9 cellular contexts compared by ENCODE assay signal in the genomic region with DNA sequence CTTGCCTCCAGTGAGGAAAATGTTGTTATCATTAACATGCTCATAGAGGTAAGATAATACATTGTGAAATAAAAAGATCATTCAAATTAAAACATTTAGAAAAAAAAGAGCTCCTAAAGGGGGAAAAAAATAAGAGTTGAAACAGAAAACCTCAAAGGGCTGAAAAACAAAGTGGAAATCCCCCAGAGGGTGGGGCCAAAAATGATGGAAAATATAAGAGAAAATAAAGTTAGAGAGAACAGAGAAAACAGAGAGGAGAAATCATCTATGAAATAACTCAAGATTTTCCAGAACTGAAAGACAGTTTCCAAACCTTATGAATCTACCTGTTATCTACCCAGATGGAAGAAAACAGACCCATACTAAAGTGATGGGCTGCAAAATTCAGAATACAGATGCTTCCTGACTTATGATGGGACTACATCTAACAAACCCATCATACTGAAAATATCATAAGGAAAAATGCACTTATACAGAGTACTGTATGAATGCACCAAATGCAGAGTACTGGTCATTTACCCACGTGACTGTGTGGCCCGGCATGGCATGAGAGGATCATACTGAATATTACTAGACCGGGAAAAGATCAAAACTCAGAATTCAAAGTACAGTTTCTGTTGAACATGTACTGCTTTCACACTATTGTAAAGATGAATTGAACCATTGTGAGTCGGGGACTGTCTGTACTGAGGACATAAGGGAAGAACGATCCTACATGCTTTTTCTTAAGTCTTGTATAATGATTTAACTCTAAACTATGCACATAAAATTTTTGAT. TPM values are rescaled to one million over a fixed set of nuclear protein-coding genes. Genes with fewer than 3 reads are reported as not detected.
DNase-seq lines count a peak whose midpoint lies in the region; ATAC-seq and TF ChIP-seq lines count a peak whose summit lies in the region.
"Had no signal": no experiment of that assay in that cellular context is flagged by ENCODE, and none has a peak within 500 bp of the region (broad histone marks: within the 10 kb centered on the region; RNA-seq: fewer than 3 reads in every experiment).

No MANE protein-coding gene starts in this region.

- intact Hi-C loops in activated CD4-positive, alpha-beta memory T cell treated with anti-CD3 and anti-CD28 coated beads for 36 hours (cut with micrococcal nuclease), result no loop called here

- H3K4me3 ChIP-seq in fibroblast of mammary gland (ENCODE audit: control insufficient read depth, low read depth, low read length), result peak overlapping the region; percentile 9

- in situ Hi-C loops in KBM-7 (cut with MboI; ENCODE audit: low pct_unique_long_range_greater_than_20kb, low sequenced_read_pairs), result no loop called here

- no peak for DNase-seq in activated T-cell treated with anti-CD3 and anti-CD28 coated beads, Interleukin-2, amount 50 U/mL, for 24 hours
- no peak for DNase-seq in activated T-cell treated with anti-CD3 and anti-CD28 coated beads, Interleukin-2, amount 50 U/mL, for 1 hour
- DNase-seq in activated CD4-positive, alpha-beta memory T cell treated with anti-CD3 and anti-CD28 coated beads for 36 hours, result no peak
- no peak for DNase-seq in fibroblast of mammary gland (ENCODE audit: low read depth)
- no peak for DNase-seq in KBM-7
- DNase-seq: SIG-M5 had no signal

- peak overlapping the region; percentile 87 for H3K27ac Mint-ChIP-seq in activated T-cell treated with anti-CD3 and anti-CD28 coated beads, Interleukin-2, amount 50 U/mL, for 24 hours
- peak overlapping the region; percentile 87 for H3K27ac Mint-ChIP-seq in activated CD4-positive, alpha-beta memory T cell treated with anti-CD3 and anti-CD28 coated beads for 36 hours
- H3K27ac Mint-ChIP-seq in stimulated activated memory B cell treated with anti-CD40 and anti-IgM and Interleukin-4, amounts not matched to agents 10 μg/mL and 1 μg/mL and 100 μg/mL, for 72 hours, result peak overlapping the region; percentile 90

- CTCF ChIA-PET in activated CD4-positive, alpha-beta memory T cell treated with anti-CD3 and anti-CD28 coated beads for 36 hours (lab: Charles Lee), result interaction anchor here (0.6 to 1.3 kb wide), 6 partner anchors 15 to 640 kb away, joined by 3 to 4 read pairs (median 4); no protein-coding TSS in a partner anchor

- no peak for ATAC-seq in stimulated activated memory B cell treated with anti-CD40 and anti-IgM and Interleukin-4, amounts not matched to agents 10 μg/mL and 1 μg/mL and 100 μg/mL, for 72 hours
- ATAC-seq in HG02571 (IDR thresholded peaks at IDR 0.05; ENCODE audit: unreplicated experiment), result no peak
- ATAC-seq in GM21390 (IDR thresholded peaks at IDR 0.05; ENCODE audit: unreplicated experiment), result no peak

- no peaks in the 10 kb centered on the region for H3K27me3 Mint-ChIP-seq in activated T-cell treated with anti-CD3 and anti-CD28 coated beads, Interleukin-2, amount 50 U/mL, for 24 hours
- no peaks in the 10 kb centered on the region for H3K27me3 Mint-ChIP-seq in activated CD4-positive, alpha-beta memory T cell treated with anti-CD3 and anti-CD28 coated beads for 36 hours
- no peaks in the 10 kb centered on the region for H3K27me3 Mint-ChIP-seq in stimulated activated memory B cell treated with anti-CD40 and anti-IgM and Interleukin-4, amounts not matched to agents 10 μg/mL and 1 μg/mL and 100 μg/mL, for 72 hours

- POLR2A ChIA-PET in activated CD4-positive, alpha-beta memory T cell treated with anti-CD3 and anti-CD28 coated beads for 36 hours (lab: Charles Lee), result interaction anchor here (1.1 to 1.7 kb wide), 5 partner anchors 16 to 97 kb away, joined by 3 to 6 read pairs (median 5); partner anchors contain the start of genes CD164, PPIL6 and SMPD2

- H3K9me3 Mint-ChIP-seq in activated T-cell treated with anti-CD3 and anti-CD28 coated beads, Interleukin-2, amount 50 U/mL, for 24 hours, result no peaks in the 10 kb centered on the region
- no peaks in the 10 kb centered on the region for H3K9me3 Mint-ChIP-seq in activated CD4-positive, alpha-beta memory T cell treated with anti-CD3 and anti-CD28 coated beads for 36 hours
- no peaks in the 10 kb centered on the region for H3K9me3 Mint-ChIP-seq in stimulated activated memory B cell treated with anti-CD40 and anti-IgM and Interleukin-4, amounts not matched to agents 10 μg/mL and 1 μg/mL and 100 μg/mL, for 72 hours

- no peak for TF ChIP-seq CTCF in fibroblast of mammary gland (conservative IDR thresholded peaks at IDR 0.05; ENCODE audit: control insufficient read depth, insufficient read depth, low read depth, low read length)

- H3K4me3 Mint-ChIP-seq in activated T-cell treated with anti-CD3 and anti-CD28 coated beads, Interleukin-2, amount 50 U/mL, for 24 hours, result peak overlapping the region; percentile 94
- H3K4me3 Mint-ChIP-seq in activated CD4-positive, alpha-beta memory T cell treated with anti-CD3 and anti-CD28 coated beads for 36 hours, result peak overlapping the region; percentile 76
- H3K4me3 Mint-ChIP-seq in stimulated activated memory B cell treated with anti-CD40 and anti-IgM and Interleukin-4, amounts not matched to agents 10 μg/mL and 1 μg/mL and 100 μg/mL, for 72 hours, result peak overlapping the region; percentile 89

- H3K4me1 Mint-ChIP-seq in activated T-cell treated with anti-CD3 and anti-CD28 coated beads, Interleukin-2, amount 50 U/mL, for 24 hours (ENCODE audit: low read depth), result peaks cover 73% of the 10 kb centered on the region
- H3K4me1 Mint-ChIP-seq in activated CD4-positive, alpha-beta memory T cell treated with anti-CD3 and anti-CD28 coated beads for 36 hours (ENCODE audit: low read depth), result peaks cover 72% of the 10 kb centered on the region
- H3K4me1 Mint-ChIP-seq in stimulated activated memory B cell treated with anti-CD40 and anti-IgM and Interleukin-4, amounts not matched to agents 10 μg/mL and 1 μg/mL and 100 μg/mL, for 72 hours, result peaks cover 78% of the 10 kb centered on the region

- H3K36me3 Mint-ChIP-seq in activated T-cell treated with anti-CD3 and anti-CD28 coated beads, Interleukin-2, amount 50 U/mL, for 24 hours (ENCODE audit: low read depth), result peaks cover 83% of the 10 kb centered on the region
- H3K36me3 Mint-ChIP-seq in activated CD4-positive, alpha-beta memory T cell treated with anti-CD3 and anti-CD28 coated beads for 36 hours, result peaks cover 57% of the 10 kb centered on the region
- peaks cover 53% of the 10 kb centered on the region for H3K36me3 Mint-ChIP-seq in stimulated activated memory B cell treated with anti-CD40 and anti-IgM and Interleukin-4, amounts not matched to agents 10 μg/mL and 1 μg/mL and 100 μg/mL, for 72 hours

RNA-seq across cellular contexts. Expression of gene ZBTB24, which starts 4.0 kb away (rescaled TPM):
- 10 to 100 TPM; 10.9 to 11.8 TPM for total RNA-seq in activated CD4-positive, alpha-beta memory T cell treated with anti-CD3 and anti-CD28 coated beads for 36 hours

RNA-seq across cellular contexts. Expression of gene MICAL1, which starts 23.5 kb away (rescaled TPM):
- 10 to 100 TPM; 39.4 to 45.0 TPM for total RNA-seq in activated CD4-positive, alpha-beta memory T cell treated with anti-CD3 and anti-CD28 coated beads for 36 hours

RNA-seq across cellular contexts. Expression of gene SMPD2, which starts 38.5 kb away (rescaled TPM):
- 1 to 10 TPM; 9.7 TPM for total RNA-seq in activated CD4-positive, alpha-beta memory T cell treated with anti-CD3 and anti-CD28 coated beads for 36 hours

RNA-seq across cellular contexts. Expression of gene PPIL6, which starts 38.6 kb away (rescaled TPM):
- total RNA-seq in activated CD4-positive, alpha-beta memory T cell treated with anti-CD3 and anti-CD28 coated beads for 36 hours, result under 1 TPM; 0.43 to 0.46 TPM
